ENCODE assay signal across 19 cellular contexts in the genomic region with DNA sequence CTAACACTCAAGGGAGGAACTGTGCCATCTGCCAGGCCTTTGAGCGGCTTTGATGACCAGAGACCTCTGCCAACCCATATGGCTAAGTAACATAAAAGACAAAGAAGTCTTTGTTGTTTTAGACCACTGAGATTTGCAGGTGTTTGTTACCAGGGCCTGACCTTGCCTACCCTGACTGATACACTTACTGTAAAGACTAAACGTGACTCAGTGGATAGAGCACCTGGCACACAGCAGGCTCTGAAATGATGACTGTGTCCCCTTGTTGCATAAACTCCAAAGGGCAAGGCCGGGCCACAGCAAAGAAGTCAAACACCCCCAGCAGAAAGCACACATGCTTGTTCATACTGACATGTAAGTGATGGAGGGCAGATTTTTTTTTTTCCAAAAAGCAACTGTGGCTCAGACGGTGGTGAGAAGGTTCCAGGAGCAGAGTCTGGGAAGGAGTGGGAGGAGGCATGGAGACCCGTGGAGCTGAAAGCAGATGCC. TPM values are rescaled to one million over a fixed set of nuclear protein-coding genes. Genes with fewer than 3 reads are reported as not detected.
DNase-seq lines count a peak whose midpoint lies in the region; ATAC-seq and TF ChIP-seq lines count a peak whose summit lies in the region.
"Had no signal": no experiment of that assay in that cellular context is flagged by ENCODE, and none has a peak within 500 bp of the region (broad histone marks: within the 10 kb centered on the region; RNA-seq: fewer than 3 reads in every experiment).

No MANE protein-coding gene starts in this region.

- peaks cover 0 to 7% (median 6%) of the 10 kb centered on the region in 4 donors for H3K4me1 ChIP-seq in stomach

- no peaks in the 10 kb centered on the region for H3K9me3 ChIP-seq in stomach

- H3K36me3 ChIP-seq in stomach, result no peaks in the 10 kb centered on the region

- intact Hi-C loops in stomach (cut with DNase I; ENCODE audit: low total_unique reads), result no loop called here

- no peak for TF ChIP-seq CTCF in stomach (IDR thresholded peaks at IDR 0.05)

- no peak overlapping the region for H3K27ac ChIP-seq in stomach
- H3K27ac ChIP-seq: KMS-11 had no signal

- no peak for TF ChIP-seq POLR2A in stomach (IDR thresholded peaks at IDR 0.05)

- DNase-seq in NCI-H524 (lab: John Stamatoyannopoulos, UW) (peak; percentile 57 to 85), cerebellar cortex (ENCODE audit: low spot score) (peak; percentile 3), mesenteric fat pad (ENCODE audit: low spot score) (peak; percentile 60), stomach (peak; percentile 16), GM03348 (ENCODE audit: low spot score) (no peak), COLO668 (lab: John Stamatoyannopoulos, UW; ENCODE audit: unreplicated experiment) (no peak)
- no peak for DNase-seq in stimulated activated naive CD8-positive, alpha-beta T cell treated with anti-CD3 and anti-CD28 coated beads, Interleukin-15, Interleukin-2, amounts not matched to agents 100 U/mL and 50 U/mL, for 24 hours
- DNase-seq: CD4-positive, CD25-positive, alpha-beta regulatory T cell; DND-41; GOT3; NCI-H1105 treated with DMSO at 0.1 percent for 48 hours; NCI-H69; PC-3; Right ventricle myocardium superior had no signal

- ATAC-seq in stimulated activated naive CD8-positive, alpha-beta T cell treated with anti-CD3 and anti-CD28 coated beads, Interleukin-15, Interleukin-2, amounts not matched to agents 100 U/mL and 50 U/mL, for 24 hours, result no peak
- ATAC-seq: PC-3 had no signal

- TF ChIP-seq EP300 in stomach (IDR thresholded peaks at IDR 0.05), result no peak

- no peak overlapping the region for H3K4me3 ChIP-seq in stomach

- WGBS in stomach, 5 donors, result 51 to 78% (median 64%) methylated on average over 5 of the region's 5 CpGs

- H3K27me3 ChIP-seq in stomach, result peaks cover 0 to 11% (median 10%) of the 10 kb centered on the region in 3 donors

RNA-seq across cellular contexts. Expression of a gene that starts 7.7 kb away (rescaled TPM):
- total RNA-seq in mesenteric fat pad (not detected), stomach (not detected)
- polyA plus RNA-seq in stomach, result not detected
- total RNA-seq: A673; CD4-positive, CD25-positive, alpha-beta regulatory T cell; HT1080; PC-3; Right ventricle myocardium superior; RPMI7951 had no signal
- polyA plus RNA-seq: BJ; CD4-positive, CD25-positive, alpha-beta regulatory T cell had no signal

Comparison
In these comparisons a context has a peak if more than half of its experiments do, and no peak if none do; other contexts are left out.
1. DNase-seq: peak in NCI-H524 (2 of 2), cerebellar cortex (single experiment), mesenteric fat pad (single experiment) and stomach (single experiment); none in GM03348 (single experiment), COLO668 (single experiment) and stimulated activated naive CD8-positive, alpha-beta T cell treated with anti-CD3 and anti-CD28 coated beads, Interleukin-15, Interleukin-2, amounts not matched to agents 100 U/mL and 50 U/mL, for 24 hours (single experiment).